In the genomic region with DNA sequence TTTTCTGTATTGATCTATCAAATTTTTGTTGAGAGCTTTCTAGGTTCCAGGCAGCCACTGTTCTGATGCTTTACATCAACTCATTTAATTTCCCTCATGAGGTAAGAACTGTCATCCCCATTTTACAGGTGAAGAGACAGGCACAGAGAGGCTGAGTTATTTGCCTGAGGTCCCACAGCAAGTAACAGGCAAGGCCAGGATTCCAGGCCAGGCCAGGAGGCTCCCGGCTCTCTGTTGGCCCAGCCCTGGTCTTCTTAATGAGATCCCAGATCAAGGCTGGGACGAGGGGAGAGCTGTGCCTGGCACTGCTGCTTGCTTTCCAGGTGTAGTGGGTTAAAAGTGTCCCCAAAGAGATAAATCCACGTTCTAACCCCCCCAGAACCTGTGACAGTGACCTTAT, we compare ENCODE assay signal across 22 cellular contexts. TPM values are rescaled to one million over a fixed set of nuclear protein-coding genes. Genes with fewer than 3 reads are reported as not detected.
DNase-seq lines count a peak whose midpoint lies in the region; ATAC-seq and TF ChIP-seq lines count a peak whose summit lies in the region.
"Had no signal": no experiment of that assay in that cellular context is flagged by ENCODE, and none has a peak within 500 bp of the region (broad histone marks: within the 10 kb centered on the region; RNA-seq: fewer than 3 reads in every experiment).

No MANE protein-coding gene starts in this region.

- no peak overlapping the region for H4K8ac ChIP-seq in H9 (replicated peaks; ENCODE audit: insufficient read length, low read depth, low read length)

- H3K27ac Mint-ChIP-seq in activated naive CD4-positive, alpha-beta T cell treated with anti-CD3 and anti-CD28 coated beads, Interleukin-2, amount 10 ng/mL, durations not matched to agents 7 days and 5 days = peak overlapping the region; percentile 31
- no peak overlapping the region for H3K27ac Mint-ChIP-seq in activated naive CD4-positive, alpha-beta T cell treated with anti-CD3 and anti-CD28 coated beads, Interleukin-2, amount 50 U/mL, for 72 hours
- H3K27ac Mint-ChIP-seq in H9 (peak overlapping the region in 2 of 3 experiments; percentile 48 to 68; a peak in 3 of 7 replicates), endodermal cell (peak overlapping the region; percentile 39), immature natural killer cell (no peak overlapping the region)
- H3K27ac Mint-ChIP-seq in stimulated activated effector memory CD8-positive, alpha-beta T cell treated with anti-CD3 and anti-CD28 coated beads, Interleukin-12 subunit alpha, Interleukin-12 subunit beta, amount 100 ng/mL, for 72 hours = peak overlapping the region; percentile 32
- H3K27ac Mint-ChIP-seq: CD4-positive, alpha-beta memory T cell had no signal

- H2BK15ac ChIP-seq in H9 (ENCODE audit: low read depth, low read length) = no peak overlapping the region

- no CpG with 5 or more reads among the region's 3 CpGs for WGBS in H9 (ENCODE audit: extremely low coverage, insufficient read length, low lambda C conversion rate)
- 91 to 100% methylated on average over 3 of the region's 3 CpGs for WGBS in endodermal cell (ENCODE audit: insufficient coverage in 1 of 2, insufficient read length in 1 of 2), 2 experiments

- H3K79me2 ChIP-seq in H9 (ENCODE audit: insufficient read depth, low read length) = no peaks in the 10 kb centered on the region; the same call in 1 of the 2 replicates

- no peak for ATAC-seq in activated naive CD4-positive, alpha-beta T cell treated with anti-CD3 and anti-CD28 coated beads, Interleukin-2, amount 50 U/mL, for 72 hours
- no peak for ATAC-seq in stimulated activated effector memory CD8-positive, alpha-beta T cell treated with anti-CD3 and anti-CD28 coated beads, Interleukin-12 subunit alpha, Interleukin-12 subunit beta, amount 100 ng/mL, for 72 hours
- ATAC-seq: A549 had no signal

- no peak overlapping the region for H2BK5ac ChIP-seq in H9 (ENCODE audit: insufficient read length, low read length)

- no peaks in the 10 kb centered on the region for H3K36me3 ChIP-seq in endodermal cell (ENCODE audit: control insufficient read depth, insufficient read depth, low read length)
- H3K36me3 ChIP-seq: BE2C, Peyer's patch had no signal

- peaks cover 59% of the 10 kb centered on the region for H3K4me1 Mint-ChIP-seq in activated naive CD4-positive, alpha-beta T cell treated with anti-CD3 and anti-CD28 coated beads, Interleukin-2, amount 10 ng/mL, durations not matched to agents 7 days and 5 days
- peaks cover 30 to 40% of the 10 kb centered on the region in 2 experiments for H3K4me1 Mint-ChIP-seq in H9
- H3K4me1 Mint-ChIP-seq in endodermal cell = peaks cover 4% of the 10 kb centered on the region
- peaks cover 35% of the 10 kb centered on the region for H3K4me1 Mint-ChIP-seq in stimulated activated effector memory CD8-positive, alpha-beta T cell treated with anti-CD3 and anti-CD28 coated beads, Interleukin-12 subunit alpha, Interleukin-12 subunit beta, amount 100 ng/mL, for 72 hours
- H3K4me1 Mint-ChIP-seq in immature natural killer cell = peaks cover 6 to 12% of the 10 kb centered on the region in 2 donors

- H3K4me1 ChIP-seq in H9 (ENCODE audit: insufficient read depth, low read length) (peaks cover 5% of the 10 kb centered on the region; the same call in 1 of the 2 replicates), endodermal cell (ENCODE audit: control insufficient read depth, insufficient read depth, low read length) (no peaks in the 10 kb centered on the region)
- H3K4me1 ChIP-seq: BE2C had no signal

- TF ChIP-seq CTCF in H9 (conservative IDR thresholded peaks at IDR 0.05) = no peak
- TF ChIP-seq CTCF in endodermal cell (conservative IDR thresholded peaks at IDR 0.05) = no peak

- H3K9me3 ChIP-seq in H9 (ENCODE audit: control insufficient read depth, low read depth, low read length) (no peaks in the 10 kb centered on the region), endodermal cell (ENCODE audit: control insufficient read depth, low read length) (no peaks in the 10 kb centered on the region)
- H3K9me3 ChIP-seq: A549, BE2C, Caco-2, Peyer's patch had no signal

- no peak overlapping the region for H3K4me3 ChIP-seq in endodermal cell (ENCODE audit: low read length)
- H3K4me3 ChIP-seq: A549, Peyer's patch had no signal

- no peak overlapping the region for H3K27ac ChIP-seq in H9 (ENCODE audit: insufficient read length, low read depth, low read length)
- H3K27ac ChIP-seq in endodermal cell (ENCODE audit: low read depth, low read length) = no peak overlapping the region
- H3K27ac ChIP-seq: A549, Peyer's patch had no signal

- no peak overlapping the region for H4K5ac ChIP-seq in H9 (ENCODE audit: insufficient read length, low read depth, low read length)

- H2AK5ac ChIP-seq in H9 (ENCODE audit: insufficient read length, low read length) = no peak overlapping the region

- H3K56ac ChIP-seq in H9 (ENCODE audit: insufficient read length, low read depth, low read length) = no peak overlapping the region

- H3K36me3 Mint-ChIP-seq in activated naive CD4-positive, alpha-beta T cell treated with anti-CD3 and anti-CD28 coated beads, Interleukin-2, amount 10 ng/mL, durations not matched to agents 7 days and 5 days = peaks cover 11% of the 10 kb centered on the region
- peaks cover 0 to 12% of the 10 kb centered on the region in 2 donors for H3K36me3 Mint-ChIP-seq in activated naive CD4-positive, alpha-beta T cell treated with anti-CD3 and anti-CD28 coated beads, Interleukin-2, amount 50 U/mL, for 72 hours
- H3K36me3 Mint-ChIP-seq in H9 (ENCODE audit: insufficient read depth in 1 of 3, low read depth in 3 of 3) = peaks cover 4 to 9% (median 6%) of the 10 kb centered on the region in 3 experiments; a peak in 5 of 7 replicates
- no peaks in the 10 kb centered on the region for H3K36me3 Mint-ChIP-seq in endodermal cell (ENCODE audit: low read depth)
- H3K36me3 Mint-ChIP-seq in stimulated activated effector memory CD8-positive, alpha-beta T cell treated with anti-CD3 and anti-CD28 coated beads, Interleukin-12 subunit alpha, Interleukin-12 subunit beta, amount 100 ng/mL, for 72 hours = peaks cover 6% of the 10 kb centered on the region
- no peaks in the 10 kb centered on the region for H3K36me3 Mint-ChIP-seq in immature natural killer cell
- H3K36me3 Mint-ChIP-seq: CD4-positive, alpha-beta memory T cell had no signal

- H3K79me1 ChIP-seq in H9 (ENCODE audit: insufficient read depth, low read depth, low read length, poor library complexity, severe bottlenecking) = no peaks in the 10 kb centered on the region

- peaks cover 1% of the 10 kb centered on the region for H3K23me2 ChIP-seq in H9 (ENCODE audit: insufficient read length, low read depth, low read length, poor library complexity, severe bottlenecking)

- H3K9ac ChIP-seq in H9 (ENCODE audit: extremely low read depth, insufficient read length, low read length) (no peak overlapping the region), endodermal cell (ENCODE audit: extremely low read depth, low read length, poor library complexity, severe bottlenecking) (no peak overlapping the region)

- no peak overlapping the region for H3K18ac ChIP-seq in H9 (ENCODE audit: insufficient read length, low read depth, low read length)

- no peak overlapping the region for H3T11ph ChIP-seq in H9 (ENCODE audit: low read length)

- H3K23ac ChIP-seq in H9 (ENCODE audit: insufficient read length, low read depth, low read length) = no peak overlapping the region

- H3K9me3 Mint-ChIP-seq in activated naive CD4-positive, alpha-beta T cell treated with anti-CD3 and anti-CD28 coated beads, Interleukin-2, amount 10 ng/mL, durations not matched to agents 7 days and 5 days = peaks cover 8% of the 10 kb centered on the region
- peaks cover 0 to 4% of the 10 kb centered on the region in 2 donors for H3K9me3 Mint-ChIP-seq in activated naive CD4-positive, alpha-beta T cell treated with anti-CD3 and anti-CD28 coated beads, Interleukin-2, amount 50 U/mL, for 72 hours
- H3K9me3 Mint-ChIP-seq in H9 = peaks cover 0 to 4% of the 10 kb centered on the region in 2 experiments; a peak in 2 of 5 replicates
- H3K9me3 Mint-ChIP-seq in endodermal cell = peaks cover 6% of the 10 kb centered on the region
- no peaks in the 10 kb centered on the region for H3K9me3 Mint-ChIP-seq in stimulated activated effector memory CD8-positive, alpha-beta T cell treated with anti-CD3 and anti-CD28 coated beads, Interleukin-12 subunit alpha, Interleukin-12 subunit beta, amount 100 ng/mL, for 72 hours
- peaks cover 0 to 2% (median 0%) of the 10 kb centered on the region in 6 donors for H3K9me3 Mint-ChIP-seq in immature natural killer cell

- no peak overlapping the region for H3K4me3 Mint-ChIP-seq in activated naive CD4-positive, alpha-beta T cell treated with anti-CD3 and anti-CD28 coated beads, Interleukin-2, amount 10 ng/mL, durations not matched to agents 7 days and 5 days
- H3K4me3 Mint-ChIP-seq in H9 (no peak overlapping the region), endodermal cell (no peak overlapping the region), immature natural killer cell (no peak overlapping the region)
- H3K4me3 Mint-ChIP-seq in stimulated activated effector memory CD8-positive, alpha-beta T cell treated with anti-CD3 and anti-CD28 coated beads, Interleukin-12 subunit alpha, Interleukin-12 subunit beta, amount 100 ng/mL, for 72 hours = no peak overlapping the region
- H3K4me3 Mint-ChIP-seq: CD4-positive, alpha-beta memory T cell had no signal

- H3K27me3 Mint-ChIP-seq in activated naive CD4-positive, alpha-beta T cell treated with anti-CD3 and anti-CD28 coated beads, Interleukin-2, amount 10 ng/mL, durations not matched to agents 7 days and 5 days = no peaks in the 10 kb centered on the region
- no peaks in the 10 kb centered on the region; the same call in 1 of the 2 replicates for H3K27me3 Mint-ChIP-seq in H9 (ENCODE audit: low read depth)
- H3K27me3 Mint-ChIP-seq in endodermal cell (ENCODE audit: insufficient read depth) = no peaks in the 10 kb centered on the region
- peaks cover 3 to 22% (median 21%) of the 10 kb centered on the region in 3 donors for H3K27me3 Mint-ChIP-seq in immature natural killer cell (ENCODE audit: low read depth in 3 of 3)
- H3K27me3 Mint-ChIP-seq: CD4-positive, alpha-beta memory T cell had no signal

- no peak overlapping the region for H2BK12ac ChIP-seq in H9 (ENCODE audit: insufficient read length, low read depth, low read length)

- no peak overlapping the region for H3K4ac ChIP-seq in H9 (ENCODE audit: low read depth, low read length)

- H2BK20ac ChIP-seq in H9 (ENCODE audit: low read depth, low read length, poor library complexity, severe bottlenecking) = no peak overlapping the region

- H3K27me3 ChIP-seq in H9 (ENCODE audit: insufficient read depth, low read length) (no peaks in the 10 kb centered on the region), endodermal cell (ENCODE audit: control insufficient read depth, insufficient read depth, low read length, poor library complexity, severe bottlenecking) (no peaks in the 10 kb centered on the region)
- H3K27me3 ChIP-seq: BE2C, Peyer's patch had no signal

- CTCF ChIA-PET in activated naive CD4-positive, alpha-beta T cell treated with anti-CD3 and anti-CD28 coated beads, Interleukin-2, amount 10 ng/mL, durations not matched to agents 7 days and 5 days (lab: Charles Lee) = no interaction called here

- no peak overlapping the region for H4K91ac ChIP-seq in H9 (ENCODE audit: insufficient read length, low read depth, low read length)

- H2AFZ ChIP-seq in H9 (ENCODE audit: low read length) = no peak overlapping the region

- no peak overlapping the region for H2BK120ac ChIP-seq in H9 (ENCODE audit: low read depth, low read length, poor library complexity, severe bottlenecking)

- no peak overlapping the region for H3K4me2 ChIP-seq in H9 (ENCODE audit: insufficient read depth, insufficient read length, low read length)
- H3K4me2 ChIP-seq: A549 had no signal

- no peak for DNase-seq in activated naive CD4-positive, alpha-beta T cell treated with anti-CD3 and anti-CD28 coated beads, Interleukin-2, amount 10 ng/mL, durations not matched to agents 7 days and 5 days
- no peak for DNase-seq in activated naive CD4-positive, alpha-beta T cell treated with anti-CD3 and anti-CD28 coated beads, Interleukin-2, amount 50 U/mL, for 72 hours (ENCODE audit: low spot score in 2 of 2)
- DNase-seq in H9 = no peak
- no peak for DNase-seq in endodermal cell
- DNase-seq in stimulated activated effector memory CD8-positive, alpha-beta T cell treated with anti-CD3 and anti-CD28 coated beads, Interleukin-12 subunit alpha, Interleukin-12 subunit beta, amount 100 ng/mL, for 72 hours (ENCODE audit: low spot score in 2 of 2) = no peak
- no peak for DNase-seq in immature natural killer cell
- no peak for DNase-seq in NAMALWA (ENCODE audit: low spot score)
- DNase-seq: BE2C; Caco-2; CD4-positive, alpha-beta memory T cell; DMS153; GOT3; NCI-H1105 treated with DMSO at 0.1 percent for 48 hours; NCI-H2029 treated with DMSO at 0.1 percent for 48 hours; NCI-H226; NCI-H510A treated with DMSO at 0.1 percent for 48 hours; NCI-H748 treated with DMSO at 0.1 percent for 48 hours; NK-92 treated with Interleukin-12 subunit alpha and Interleukin-12 subunit beta, amount 100 ng/mL, for 24 hours; Peyer's patch had no signal

- no peak overlapping the region for H3K14ac ChIP-seq in H9 (ENCODE audit: insufficient read depth, low read length)

- no peaks in the 10 kb centered on the region for H4K20me1 ChIP-seq in H9 (ENCODE audit: control insufficient read depth, insufficient read depth, insufficient read length)

RNA-seq across cellular contexts. Expression of gene RMI2, which starts 22.4 kb away (rescaled TPM):
- 10 to 100 TPM; 40.4 to 78.1 TPM for total RNA-seq in activated naive CD4-positive, alpha-beta T cell treated with anti-CD3 and anti-CD28 coated beads, Interleukin-2, amount 50 U/mL, for 72 hours
- total RNA-seq in H9 (2021) = 55.7 and 57.6 TPM in 2 replicates
- 10 to 100 TPM; 55.2 to 62.3 TPM for total RNA-seq in endodermal cell
- 48.6 TPM for polyA plus RNA-seq in endodermal cell (2013, experiment 1 of 2)
- 43.6 TPM for polyA plus RNA-seq in endodermal cell (2013, experiment 2 of 2)
- 1 to 10 TPM; 1.6 to 5.5 (median 5.2) TPM for polyA plus RNA-seq in immature natural killer cell

RNA-seq across cellular contexts. Expression of gene PRM1, which starts 41.7 kb away (rescaled TPM):
- not detected for total RNA-seq in activated naive CD4-positive, alpha-beta T cell treated with anti-CD3 and anti-CD28 coated beads, Interleukin-2, amount 50 U/mL, for 72 hours
- total RNA-seq in H9 (2021) (not detected in 2 replicates), endodermal cell (not detected)
- not detected for polyA plus RNA-seq in endodermal cell (2013, experiment 1 of 2)
- not detected for polyA plus RNA-seq in endodermal cell (2013, experiment 2 of 2)
- not detected for polyA plus RNA-seq in immature natural killer cell
- total RNA-seq: Caco-2; CD4-positive, alpha-beta memory T cell; Daoy; HT1080; Peyer's patch had no signal
- polyA plus RNA-seq: A549; CD4-positive, alpha-beta memory T cell had no signal

RNA-seq across cellular contexts. Expression of gene PRM2, which starts 46.5 kb away (rescaled TPM):
- not detected for total RNA-seq in activated naive CD4-positive, alpha-beta T cell treated with anti-CD3 and anti-CD28 coated beads, Interleukin-2, amount 50 U/mL, for 72 hours
- total RNA-seq in H9 (2021) = not detected in 2 replicates
- total RNA-seq in endodermal cell = not detected
- not detected for polyA plus RNA-seq in endodermal cell (2013, experiment 1 of 2)
- polyA plus RNA-seq in endodermal cell (2013, experiment 2 of 2) = not detected
- not detected for polyA plus RNA-seq in immature natural killer cell
- total RNA-seq: Caco-2; CD4-positive, alpha-beta memory T cell; Daoy; HT1080; Peyer's patch had no signal
- polyA plus RNA-seq: A549; CD4-positive, alpha-beta memory T cell had no signal

RNA-seq across cellular contexts. Expression of gene PRM3, which starts 49.4 kb away (rescaled TPM):
- total RNA-seq in activated naive CD4-positive, alpha-beta T cell treated with anti-CD3 and anti-CD28 coated beads, Interleukin-2, amount 50 U/mL, for 72 hours = not detected
- total RNA-seq in H9 (2021) (not detected in 2 replicates), endodermal cell (not detected)
- polyA plus RNA-seq in endodermal cell (2013, experiment 1 of 2) = not detected
- not detected for polyA plus RNA-seq in endodermal cell (2013, experiment 2 of 2)
- polyA plus RNA-seq in immature natural killer cell = not detected
- total RNA-seq: Caco-2; CD4-positive, alpha-beta memory T cell; Daoy; HT1080; Peyer's patch had no signal
- polyA plus RNA-seq: A549; CD4-positive, alpha-beta memory T cell had no signal

RNA-seq across cellular contexts. Expression of gene TNP2, which starts 53.7 kb away (rescaled TPM):
- not detected for total RNA-seq in activated naive CD4-positive, alpha-beta T cell treated with anti-CD3 and anti-CD28 coated beads, Interleukin-2, amount 50 U/mL, for 72 hours
- total RNA-seq in H9 (2021) = not detected in 2 replicates
- total RNA-seq in endodermal cell = not detected
- polyA plus RNA-seq in endodermal cell (2013, experiment 1 of 2) = not detected
- not detected for polyA plus RNA-seq in endodermal cell (2013, experiment 2 of 2)
- not detected for polyA plus RNA-seq in immature natural killer cell
- total RNA-seq: Caco-2; CD4-positive, alpha-beta memory T cell; Daoy; HT1080; Peyer's patch had no signal
- polyA plus RNA-seq: A549; CD4-positive, alpha-beta memory T cell had no signal

Comparison
In these comparisons a context has a peak if more than half of its experiments do, and no peak if none do; other contexts are left out.
1. H3K27ac Mint-ChIP-seq: peak in activated naive CD4-positive, alpha-beta T cell treated with anti-CD3 and anti-CD28 coated beads, Interleukin-2, amount 10 ng/mL, durations not matched to agents 7 days and 5 days (single experiment), H9 (2 of 3), endodermal cell (single experiment) and stimulated activated effector memory CD8-positive, alpha-beta T cell treated with anti-CD3 and anti-CD28 coated beads, Interleukin-12 subunit alpha, Interleukin-12 subunit beta, amount 100 ng/mL, for 72 hours (single experiment); none in activated naive CD4-positive, alpha-beta T cell treated with anti-CD3 and anti-CD28 coated beads, Interleukin-2, amount 50 U/mL, for 72 hours (0 of 2) and immature natural killer cell (0 of 6).